ENCODE assay signal across 18 cellular contexts in genomic region chr4:183408791-183409190, GRCh38. TPM values are rescaled to one million over a fixed set of nuclear protein-coding genes. Genes with fewer than 3 reads are reported as not detected.
DNase-seq lines count a peak whose midpoint lies in the region; ATAC-seq and TF ChIP-seq lines count a peak whose summit lies in the region.
"Had no signal": no experiment of that assay in that cellular context is flagged by ENCODE, and none has a peak within 500 bp of the region (broad histone marks: within the 10 kb centered on the region; RNA-seq: fewer than 3 reads in every experiment).

No MANE protein-coding gene starts in this region.

- H3K79me2 ChIP-seq in OCI-LY7 (ENCODE audit: insufficient read depth, low read depth, low read length), result no peaks in the 10 kb centered on the region

- CTCF ChIA-PET in HEK293 (lab: Yijun Ruan, JAX) (interaction anchor here (0.5 to 2.2 kb wide), 2 partner anchors 9 to 13 kb away, joined by 4 to 5 read pairs; no protein-coding TSS in a partner anchor), OCI-LY7 (lab: Charles Lee; ENCODE audit: unreplicated experiment) (no interaction called here)

- peak overlapping the region; percentile 24 for H3K27ac Mint-ChIP-seq in central memory CD8-positive, alpha-beta T cell (ENCODE audit: low read depth)
- H3K27ac Mint-ChIP-seq in nephron, result peak overlapping the region; percentile 71 to 98 (median 92)
- peak overlapping the region in 5 of 10 donors; percentile 3 to 78 (median 48) for H3K27ac Mint-ChIP-seq in naive thymus-derived CD8-positive, alpha-beta T cell
- H3K27ac Mint-ChIP-seq: H9 had no signal

- no peak overlapping the region for H3K27ac ChIP-seq in HEK293 (ENCODE audit: extremely low read depth, low read depth, low read length)
- no peak overlapping the region for H3K27ac ChIP-seq in OCI-LY7 (ENCODE audit: low read depth, low read length, poor library complexity, severe bottlenecking)
- H3K27ac ChIP-seq: ascending aorta, coronary artery, RWPE1, suprapubic skin had no signal

- in situ Hi-C loops in ACHN (cut with HindIII; ENCODE audit: low pct_ligation_motif_present, low pct_unique_long_range_greater_than_20kb, low sequenced_read_pairs), result no loop called here

- H3K36me3 ChIP-seq in HEK293 (ENCODE audit: control insufficient read depth in 2 of 2, insufficient read depth in 1 of 2, low read length in 2 of 2) (no peaks in the 10 kb centered on the region), OCI-LY7 (ENCODE audit: insufficient read depth, low read length) (no peaks in the 10 kb centered on the region)
- H3K36me3 ChIP-seq: ascending aorta, suprapubic skin had no signal

- ATAC-seq in central memory CD8-positive, alpha-beta T cell (replicated peaks; ENCODE audit: extremely low read depth, poor library complexity, severe bottlenecking), result no peak
- no peak for ATAC-seq in naive thymus-derived CD8-positive, alpha-beta T cell

- no peak for TF ChIP-seq CTCF in HEK293 (tag by site-specific recombination; IDR thresholded peaks at IDR 0.05)
- no peak for TF ChIP-seq CTCF in nephron (IDR thresholded peaks at IDR 0.05; ENCODE audit: unreplicated experiment in 3 of 3)
- no peak for TF ChIP-seq CTCF in OCI-LY7 (conservative IDR thresholded peaks at IDR 0.05; ENCODE audit: low read length)

- BruUV-seq in OCI-LY7 (replicated peaks; lab: Mats Ljungman, UMichigan), result no TSS peak

- DNase-seq in ACHN (peak; percentile 62), NCI-H1105 treated with DMSO at 0.1 percent for 48 hours (lab: John Stamatoyannopoulos, UW) (no peak), OCI-LY7 (ENCODE audit: low spot score) (no peak), NCI-H82 (lab: John Stamatoyannopoulos, UW) (no peak)
- no peak for DNase-seq in central memory CD8-positive, alpha-beta T cell (ENCODE audit: low spot score in 2 of 2)
- no peak for DNase-seq in naive thymus-derived CD8-positive, alpha-beta T cell
- DNase-seq: activated CD4-positive, alpha-beta T cell treated with anti-CD3 and anti-CD28 coated beads for 1 hour; activated CD8-positive, alpha-beta memory T cell treated with anti-CD3 and anti-CD28 coated beads, Interleukin-2, amount 50 U/mL, for 4 hours; activated naive CD4-positive, alpha-beta T cell; H9; right cardiac atrium; stimulated activated CD4-positive, alpha-beta T cell treated with anti-CD3 and anti-CD28 coated beads, Interleukin-2, amount 100 ng/mL, for 48 hours had no signal

- H3K9me2 ChIP-seq in OCI-LY7 (ENCODE audit: insufficient read depth, low read length), result no peaks in the 10 kb centered on the region

- POLR2A ChIA-PET in HEK293 (lab: Yijun Ruan, JAX) (no interaction called here), OCI-LY7 (lab: Charles Lee) (no interaction called here)
- POLR2A ChIA-PET in naive thymus-derived CD8-positive, alpha-beta T cell (lab: Charles Lee), result interaction anchor here (0.8 to 1.7 kb wide), 2 partner anchors 30 to 35 kb away, joined by 3 to 6 read pairs; partner anchors contain the start of gene CDKN2AIP

- intact Hi-C loops in OCI-LY7 (cut with micrococcal nuclease; ENCODE audit: unreplicated experiment), result loop anchor here (5.0 kb wide), 1 partner anchor 146 kb away; no protein-coding TSS in a partner anchor

- H3K4me3 Mint-ChIP-seq in central memory CD8-positive, alpha-beta T cell, result no peak overlapping the region
- H3K4me3 Mint-ChIP-seq in nephron, result peak overlapping the region; percentile 51 to 88 (median 53)
- peak overlapping the region in 3 of 10 donors; percentile 5 to 34 (median 26) for H3K4me3 Mint-ChIP-seq in naive thymus-derived CD8-positive, alpha-beta T cell
- H3K4me3 Mint-ChIP-seq: H9 had no signal

- H4K20me1 ChIP-seq in OCI-LY7 (ENCODE audit: insufficient read depth, low read length), result no peaks in the 10 kb centered on the region

- H3K9me3 Mint-ChIP-seq in central memory CD8-positive, alpha-beta T cell, result no peaks in the 10 kb centered on the region
- H3K9me3 Mint-ChIP-seq in nephron, result no peaks in the 10 kb centered on the region
- H3K9me3 Mint-ChIP-seq in naive thymus-derived CD8-positive, alpha-beta T cell, result no peaks in the 10 kb centered on the region
- H3K9me3 Mint-ChIP-seq: H9 had no signal

- no peaks in the 10 kb centered on the region for H3K36me3 Mint-ChIP-seq in central memory CD8-positive, alpha-beta T cell (ENCODE audit: insufficient read depth)
- no peaks in the 10 kb centered on the region for H3K36me3 Mint-ChIP-seq in nephron (ENCODE audit: low read depth)
- H3K36me3 Mint-ChIP-seq in naive thymus-derived CD8-positive, alpha-beta T cell, result no peaks in the 10 kb centered on the region

- H3K27me3 Mint-ChIP-seq in central memory CD8-positive, alpha-beta T cell, result no peaks in the 10 kb centered on the region
- peaks cover 3% of the 10 kb centered on the region for H3K27me3 Mint-ChIP-seq in nephron (ENCODE audit: low read depth)
- no peaks in the 10 kb centered on the region for H3K27me3 Mint-ChIP-seq in naive thymus-derived CD8-positive, alpha-beta T cell

- H3K4me2 ChIP-seq in OCI-LY7 (ENCODE audit: low read length), result no peak overlapping the region

- H3K9me3 ChIP-seq in HEK293 (ENCODE audit: control insufficient read depth, insufficient read depth, low read depth, low read length) (no peaks in the 10 kb centered on the region), OCI-LY7 (ENCODE audit: low read length) (no peaks in the 10 kb centered on the region)
- H3K9me3 ChIP-seq: ascending aorta, suprapubic skin had no signal

- peaks cover 10% of the 10 kb centered on the region for H3K4me1 Mint-ChIP-seq in central memory CD8-positive, alpha-beta T cell
- peaks cover 40% of the 10 kb centered on the region for H3K4me1 Mint-ChIP-seq in nephron
- H3K4me1 Mint-ChIP-seq in naive thymus-derived CD8-positive, alpha-beta T cell, result peaks cover 7 to 19% (median 17%) of the 10 kb centered on the region in 4 donors

- H3K4me1 ChIP-seq in HEK293 (ENCODE audit: control insufficient read depth, insufficient read depth, low read length) (no peaks in the 10 kb centered on the region), OCI-LY7 (ENCODE audit: insufficient read depth, low read length, poor library complexity, severe bottlenecking) (peaks cover 14% of the 10 kb centered on the region)
- H3K4me1 ChIP-seq: ascending aorta had no signal

- no peak overlapping the region for H3K4me3 ChIP-seq in HEK293 (ENCODE audit: low read depth, low read length)
- no peak overlapping the region for H3K4me3 ChIP-seq in OCI-LY7 (ENCODE audit: low read depth, low read length, poor library complexity, severe bottlenecking)
- H3K4me3 ChIP-seq: ascending aorta, coronary artery, suprapubic skin had no signal

- no peak overlapping the region for H2AFZ ChIP-seq in OCI-LY7 (ENCODE audit: low read length)

TF ChIP-seq in HEK293, 187 proteins besides CTCF, POLR2A, EP300 and RAD21:
- no peak for TF ChIP-seq ZNF362 (tag by site-specific recombination; IDR thresholded peaks at IDR 0.05)
- peak; percentile 34; the same call in 1 of the 2 replicates for TF ChIP-seq ZFHX2 (tag by site-specific recombination; conservative IDR thresholded peaks at IDR 0.05)
- no peak for TF ChIP-seq MYNN (tag by site-specific recombination; IDR thresholded peaks at IDR 0.05; ENCODE audit: borderline replicate concordance)
- no peak for TF ChIP-seq ZNF239 (tag by site-specific recombination; IDR thresholded peaks at IDR 0.05)
- no peak for TF ChIP-seq ZNF398 (tag by site-specific recombination; IDR thresholded peaks at IDR 0.05)

RNA-seq across cellular contexts. Expression of gene CDKN2AIP, which starts 35.6 kb away (rescaled TPM):
- 32.3 and 36.3 TPM in 2 replicates for total RNA-seq in OCI-LY7 (2014; rRNA removed; shearing (Covaris generic))
- 31.2 and 33.9 TPM in 2 replicates for total RNA-seq in OCI-LY7 (2022)
- total RNA-seq in naive thymus-derived CD8-positive, alpha-beta T cell, result 10 to 100 TPM; 69.9 to 78.2 TPM
- polyA plus RNA-seq in naive thymus-derived CD8-positive, alpha-beta T cell, result 10 to 100 TPM; 28.2 to 45.4 (median 30.9) TPM
